ENCODE assay signal across 10 cellular contexts in genomic region chr20:10651227-10651990, GRCh38. TPM values are rescaled to one million over a fixed set of nuclear protein-coding genes. Genes with fewer than 3 reads are reported as not detected.
A peak's percentile ranks its signal among the peaks of the same experiment; 100 is the strongest.
DNase-seq lines count a peak whose midpoint lies in the region; ATAC-seq, FAIRE-seq and TF ChIP-seq lines count a peak whose summit lies in the region.
"Had no signal": no experiment of that assay in that cellular context is flagged by ENCODE, and none has a peak within 500 bp of the region (broad histone marks: within the 10 kb centered on the region; RNA-seq: fewer than 3 reads in every experiment).

No MANE protein-coding gene starts in this region.

- H3K9me1 ChIP-seq in IMR-90 (ENCODE audit: insufficient read depth, low read length) = peaks cover 25% of the 10 kb centered on the region

- H3K27ac ChIP-seq in IMR-90 (ENCODE audit: insufficient read depth, low read length) = no peak overlapping the region
- peak overlapping the region; percentile 69 for H3K27ac ChIP-seq in HepG2 (ENCODE audit: extremely low read length, insufficient read depth, low read length)
- peak overlapping the region; percentile 98 to 100 for H3K27ac ChIP-seq in thoracic aorta

- H3K4me1 ChIP-seq in IMR-90 (ENCODE audit: control insufficient read depth, insufficient read depth, low read length) = peaks cover 37% of the 10 kb centered on the region
- H3K4me1 ChIP-seq in HepG2 (ENCODE audit: insufficient read depth, low read length) = peaks cover 40% of the 10 kb centered on the region
- peaks cover 58 to 97% of the 10 kb centered on the region in 2 donors for H3K4me1 ChIP-seq in thoracic aorta (ENCODE audit: control insufficient read depth in 1 of 2, low read depth in 2 of 2)

- H3K23ac ChIP-seq in IMR-90 (ENCODE audit: low read depth, low read length) = peak overlapping the region; percentile 45

- H2BK20ac ChIP-seq in IMR-90 (ENCODE audit: low read depth, low read length) = peak overlapping the region; percentile 44

- no peak overlapping the region for H4K5ac ChIP-seq in IMR-90 (ENCODE audit: low read depth, low read length)

- CTCF ChIA-PET in IMR-90 (lab: Yijun Ruan, JAX) (no interaction called here), HepG2 (lab: Yijun Ruan, JAX; ENCODE audit: low intra/inter-chr PET ratio, low total read pairs) (no interaction called here)

- H3K18ac ChIP-seq in IMR-90 (ENCODE audit: low read depth, low read length) = no peak overlapping the region

- peaks cover 76% of the 10 kb centered on the region for H3K36me3 Mint-ChIP-seq in brain

- H3K27ac Mint-ChIP-seq in brain = peak overlapping the region in 4 of 5 experiments; percentile 70 to 95 (median 88)

- no peak for FAIRE-seq in HepG2 (lab: Jason Lieb, UNC)
- FAIRE-seq in GM12892 (lab: Jason Lieb, UNC) = no peak

- H3K4me3 Mint-ChIP-seq in brain = no peak overlapping the region

- H3K9ac ChIP-seq in IMR-90 (ENCODE audit: low read depth, low read length) (no peak overlapping the region), HepG2 (ENCODE audit: insufficient read depth, low read depth, low read length) (no peak overlapping the region)

- TF ChIP-seq EP300 in HepG2 (IDR thresholded peaks at IDR 0.05; ENCODE audit: low read depth in 2 of 2, low read length in 2 of 2) (no peak), HepG2 (CRISPR knock-in tag; IDR thresholded peaks at IDR 0.05; ENCODE audit: borderline replicate concordance) (no peak)

- peak overlapping the region; percentile 55 for H3K4ac ChIP-seq in IMR-90 (ENCODE audit: low read depth, low read length)

- peaks cover 4% of the 10 kb centered on the region for H3K27me3 Mint-ChIP-seq in brain

- 100% methylated on average over 4 of the region's 15 CpGs; no CpG with 5 or more reads in 1 of the 2 experiments for WGBS in IMR-90 (ENCODE audit: extremely low coverage in 2 of 2, insufficient read length in 1 of 2), 2 experiments
- 96% methylated on average over 15 of the region's 15 CpGs for WGBS in HepG2 (ENCODE audit: low lambda C conversion rate)

- intact Hi-C loops in IMR-90 (cut with micrococcal nuclease) (loop anchor here (5.0 to 10.0 kb wide), 3 partner anchors 94 to 1037 kb away; no protein-coding TSS in a partner anchor), HepG2 (cut with micrococcal nuclease; ENCODE audit: unreplicated experiment) (no loop called here)

- H3K4me1 Mint-ChIP-seq in brain = peaks cover 96% of the 10 kb centered on the region

- H3K9me3 Mint-ChIP-seq in brain = no peaks in the 10 kb centered on the region

- dilution Hi-C loops in IMR-90 (cut with HindIII; ENCODE audit: low sequenced_read_pairs, unreplicated experiment) = loop anchor here (25.0 kb wide), 1 partner anchor 886 kb away; no protein-coding TSS in a partner anchor

- H3K9me3 ChIP-seq in IMR-90 (ENCODE audit: control insufficient read depth, insufficient read depth, low read length) = no peaks in the 10 kb centered on the region
- no peaks in the 10 kb centered on the region for H3K9me3 ChIP-seq in HepG2 (ENCODE audit: low read length)
- no peaks in the 10 kb centered on the region for H3K9me3 ChIP-seq in thoracic aorta

- H4K8ac ChIP-seq in IMR-90 (ENCODE audit: low read depth in 2 of 2, low read length in 2 of 2) = peak overlapping the region in 1 of 2 experiments; percentile 6; a peak in 1 of 4 replicates

- TF ChIP-seq CTCF in IMR-90 (conservative IDR thresholded peaks at IDR 0.05; ENCODE audit: low read depth, low read length) = no peak
- no peak for TF ChIP-seq CTCF in brain (conservative IDR thresholded peaks at IDR 0.05)
- peak; percentile 30; the same call in 1 of the 2 replicates for TF ChIP-seq CTCF in HepG2 (CRISPR knock-in tag; IDR thresholded peaks at IDR 0.05)
- no peak for TF ChIP-seq CTCF in thoracic aorta (IDR thresholded peaks at IDR 0.05)

- TF ChIP-seq POLR2A in IMR-90 (IDR thresholded peaks at IDR 0.05; ENCODE audit: low read depth, low read length) = no peak
- TF ChIP-seq POLR2A in HepG2 (IDR thresholded peaks at IDR 0.05; ENCODE audit: insufficient read depth in 1 of 2, low read depth in 2 of 2, low read length in 2 of 2) = no peak
- TF ChIP-seq POLR2A in GM12892 (IDR thresholded peaks at IDR 0.05; ENCODE audit: low read depth, low read length) = no peak

- no peak overlapping the region for H3K56ac ChIP-seq in IMR-90 (ENCODE audit: extremely low read depth, insufficient read depth, low read length)

- H3K27me3 ChIP-seq in IMR-90 (ENCODE audit: control insufficient read depth, insufficient read depth, low read length) = no peaks in the 10 kb centered on the region
- H3K27me3 ChIP-seq in HepG2 (ENCODE audit: control insufficient read depth in 1 of 2, insufficient read depth in 2 of 2, low read length in 2 of 2) = no peaks in the 10 kb centered on the region
- no peaks in the 10 kb centered on the region for H3K27me3 ChIP-seq in thoracic aorta (replicated peaks; ENCODE audit: insufficient read depth)

- ATAC-seq in IMR-90 (ENCODE audit: low read depth) (no peak), HepG2 (no peak), thoracic aorta (ENCODE audit: insufficient number of reproducible peaks, low FRiP score, low read depth) (no peak), GM18502 (IDR thresholded peaks at IDR 0.05; ENCODE audit: poor library complexity, unreplicated experiment) (no peak), GM18907 (IDR thresholded peaks at IDR 0.05; ENCODE audit: unreplicated experiment) (no peak)

- peak overlapping the region; percentile 20; the same call in 1 of the 2 replicates for H4K91ac ChIP-seq in IMR-90 (ENCODE audit: insufficient read depth, low read depth, low read length)

- H3K4me3 ChIP-seq in IMR-90 (ENCODE audit: insufficient read depth, low read depth, low read length) = no peak overlapping the region
- no peak overlapping the region for H3K4me3 ChIP-seq in HepG2 (replicated peaks in 1 of 3; ENCODE audit: insufficient read depth in 1 of 3, low read depth in 2 of 3, low read length in 3 of 3)
- H3K4me3 ChIP-seq in thoracic aorta = no peak overlapping the region
- H3K4me3 ChIP-seq: lung had no signal

- 0 out of 3 replicates have a peak overlapping the region, but pooled peaks have one; percentile 45 for H2BK15ac ChIP-seq in IMR-90 (ENCODE audit: low read depth, low read length)

- in situ Hi-C loops in IMR-90 (cut with MboI; ENCODE audit: low sequenced_read_pairs) (no loop called here), HepG2 (cut with HindIII; ENCODE audit: extremely low pct_ligation_motif_present, low pct_unique_long_range_greater_than_20kb) (no loop called here)

- H3K4me2 ChIP-seq in IMR-90 (ENCODE audit: low read depth, low read length) = no peak overlapping the region
- H3K4me2 ChIP-seq in HepG2 (ENCODE audit: low read depth, low read length) = no peak overlapping the region

- H2BK120ac ChIP-seq in IMR-90 (ENCODE audit: low read depth, low read length) = peak overlapping the region; percentile 57

- peaks cover 14 to 54% of the 10 kb centered on the region in 2 experiments for H3K79me1 ChIP-seq in IMR-90 (ENCODE audit: low read depth in 1 of 2, low read length in 2 of 2)

- peaks cover 18% of the 10 kb centered on the region for H3K79me2 ChIP-seq in HepG2 (ENCODE audit: insufficient read depth, low read length)

- POLR2A ChIA-PET in IMR-90 (lab: Charles Lee; ENCODE audit: unreplicated experiment) (no interaction called here), HepG2 (lab: Yijun Ruan, JAX) (interaction anchor here (1.6 kb wide), 1 partner anchor 20 kb away, joined by 8 read pairs; no protein-coding TSS in a partner anchor)

- peak overlapping the region; percentile 76 for H2AK5ac ChIP-seq in IMR-90 (ENCODE audit: low read depth, low read length)

- DNase-seq in IMR-90 (peak; percentile 59), HepG2 (ENCODE audit: low spot score) (no peak), thoracic aorta (ENCODE audit: low spot score) (no peak), GM12892 (ENCODE audit: insufficient read length) (no peak)
- DNase-seq in stimulated activated CD4-positive, alpha-beta T cell treated with anti-CD3 and anti-CD28 coated beads, Interleukin-12 subunit alpha, Interleukin-12 subunit beta, amount 100 ng/mL, for 4 hours = no peak
- DNase-seq: NCI-H526 had no signal

- peaks cover 77% of the 10 kb centered on the region for H3K36me3 ChIP-seq in IMR-90 (ENCODE audit: control insufficient read depth, insufficient read depth, low read length)
- H3K36me3 ChIP-seq in HepG2 (replicated peaks in 1 of 2; ENCODE audit: control insufficient read depth in 1 of 2, insufficient read depth in 2 of 2, low read length in 2 of 2) = peaks cover 87 to 95% of the 10 kb centered on the region in 2 experiments
- H3K36me3 ChIP-seq in thoracic aorta = peaks cover 55% of the 10 kb centered on the region

- H2BK5ac ChIP-seq in IMR-90 (ENCODE audit: low read depth, low read length, poor library complexity, severe bottlenecking) = no peak overlapping the region

- H4K20me1 ChIP-seq in IMR-90 (ENCODE audit: insufficient read depth, low read length) (peaks cover 14% of the 10 kb centered on the region), HepG2 (ENCODE audit: insufficient read depth, low read length) (no peaks in the 10 kb centered on the region; the same call in 1 of the 2 replicates)

- BruUV-seq in IMR-90 (replicated peaks; lab: Mats Ljungman, UMichigan) = no TSS peak
- BruUV-seq in HepG2 (replicated peaks; lab: Mats Ljungman, UMichigan) = no TSS peak

- peak overlapping the region; percentile 39 for H2AK9ac ChIP-seq in IMR-90 (replicated peaks; ENCODE audit: low read depth, low read length, poor library complexity)

- H2AFZ ChIP-seq in IMR-90 (replicated peaks; ENCODE audit: low read length, poor library complexity) = peak overlapping the region; percentile 11
- no peak overlapping the region for H2AFZ ChIP-seq in HepG2 (ENCODE audit: low read length)

- H3K14ac ChIP-seq in IMR-90 (replicated peaks; ENCODE audit: low read depth, low read length) = peak overlapping the region; percentile 56; the same call in 1 of the 2 replicates

- TF ChIP-seq RAD21 in IMR-90 (IDR thresholded peaks at IDR 0.05; ENCODE audit: low read length) (no peak), HepG2 (CRISPR knock-in tag; IDR thresholded peaks at IDR 0.05) (no peak)

RNA-seq across cellular contexts. Expression of gene JAG1, which starts 22.4 kb away (rescaled TPM):
- total RNA-seq in IMR-90 (2012; rRNA removed) (19.4 and 22.6 TPM in 2 replicates), HepG2 (2016; rRNA removed; fragmentation: Illumina TruSeq; extraction: Trizol) (18.1 and 56.3 TPM in 2 replicates), thoracic aorta (100 to 1,000 TPM; 237 to 253 TPM)
- polyA plus RNA-seq in IMR-90 (2012; rRNA removed) (9.4 and 10.2 TPM in 2 replicates), brain (ENCODE audit: insufficient read depth, low read depth, low replicate concordance) (15.6 TPM), HepG2 (2011; rRNA removed) (43.0 and 47.1 TPM in 2 replicates)
- 6.4 and 9.4 TPM in 2 replicates for polyA plus RNA-seq in IMR-90 (2012; cell fraction: cytosol; rRNA removed)
- polyA plus RNA-seq in IMR-90 (2012; cell fraction: nucleus; rRNA removed; ENCODE audit: low replicate concordance) = 32.3 and 70.8 TPM in 2 replicates
- 30.6 and 34.3 TPM in 2 replicates for total RNA-seq in HepG2 (2016; cell fraction: cytosol; rRNA removed; fragmentation: Illumina TruSeq; extraction: Trizol; ENCODE audit: low read depth)
- 15.5 and 55.3 TPM in 2 replicates for total RNA-seq in HepG2 (2016; cell fraction: insoluble cytoplasmic fraction; rRNA removed; fragmentation: Illumina TruSeq; extraction: Trizol)
- total RNA-seq in HepG2 (2016; cell fraction: membrane; rRNA removed; fragmentation: Illumina TruSeq; extraction: Trizol) = 13.4 and 15.1 TPM in 2 replicates
- total RNA-seq in HepG2 (2016; cell fraction: nucleus; rRNA removed; fragmentation: Illumina TruSeq; extraction: Trizol) = 102 and 121 TPM in 2 replicates
- polyA plus RNA-seq in HepG2 (2011; cell fraction: cytosol; rRNA removed) = 33.0 and 33.7 TPM in 2 replicates
- 120 and 155 TPM in 2 replicates for polyA plus RNA-seq in HepG2 (2011; cell fraction: nucleus; rRNA removed)
- 35.8 and 54.0 TPM in 2 replicates for polyA plus RNA-seq in HepG2 (2012)
- 0.86 and 1.3 TPM in 2 replicates for polyA plus RNA-seq in HepG2 (2016; cell fraction: cytosol; fragmentation: Illumina TruSeq; extraction: Trizol; ENCODE audit: low read depth)
- polyA plus RNA-seq in HepG2 (2016; cell fraction: insoluble cytoplasmic fraction; fragmentation: Illumina TruSeq; extraction: Trizol; ENCODE audit: low read depth) = 9.4 and 10.2 TPM in 2 replicates
- 2.2 and 3.0 TPM in 2 replicates for polyA plus RNA-seq in HepG2 (2016; cell fraction: membrane; fragmentation: Illumina TruSeq; extraction: Trizol; ENCODE audit: low read depth)
- 112 and 122 TPM in 2 replicates for polyA plus RNA-seq in HepG2 (2016; cell fraction: nucleus; fragmentation: Illumina TruSeq; extraction: Trizol; ENCODE audit: insufficient read depth, low read depth)
- polyA minus RNA-seq in HepG2 (2011; rRNA and poly(A)+ RNA removed; ENCODE audit: low replicate concordance) = 8.0 and 192 TPM in 2 replicates
- polyA minus RNA-seq in HepG2 (2011; cell fraction: cytosol; rRNA and poly(A)+ RNA removed) = 103 and 108 TPM in 2 replicates
- 248 and 302 TPM in 2 replicates for polyA minus RNA-seq in HepG2 (2011; cell fraction: nucleus; rRNA and poly(A)+ RNA removed)
- polyA plus RNA-seq in GM12892 (2012; ENCODE audit: missing spikeins) = 0.83 TPM
